ENCODE assay signal across 9 cellular contexts in the genomic region with DNA sequence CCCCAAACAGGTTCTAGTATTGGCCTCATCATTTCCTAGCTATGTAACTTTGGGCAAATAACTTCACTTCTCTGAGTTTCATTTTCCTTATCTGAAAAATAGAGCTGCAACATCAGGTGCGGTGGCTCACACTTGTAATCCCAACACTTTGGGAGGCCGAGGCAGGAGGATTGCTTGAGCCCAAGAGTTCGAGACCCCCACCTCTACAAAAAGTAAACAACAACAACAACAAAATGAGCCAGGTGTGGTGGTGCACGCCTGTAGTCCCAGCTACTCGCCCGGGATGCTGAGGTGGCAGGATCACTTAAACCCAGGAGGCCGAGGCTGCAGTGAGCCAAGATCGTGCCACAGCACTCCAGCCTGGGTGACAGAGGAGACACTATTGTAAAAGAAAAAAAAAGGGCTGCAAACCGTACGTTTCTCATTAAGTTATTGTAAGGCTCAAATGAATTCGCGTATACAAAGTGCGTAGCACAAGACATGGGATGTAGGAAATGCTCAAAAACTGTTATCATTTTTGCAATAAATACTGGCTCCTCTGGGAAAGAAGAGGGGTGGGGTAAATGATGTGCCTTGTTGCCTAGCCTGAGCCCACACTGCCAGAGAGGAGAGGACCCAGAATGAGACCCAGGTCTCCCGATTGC. TPM values are rescaled to one million over a fixed set of nuclear protein-coding genes. Genes with fewer than 3 reads are reported as not detected.
DNase-seq lines count a peak whose midpoint lies in the region; ATAC-seq, FAIRE-seq and TF ChIP-seq lines count a peak whose summit lies in the region.
"Had no signal": no experiment of that assay in that cellular context is flagged by ENCODE, and none has a peak within 500 bp of the region (broad histone marks: within the 10 kb centered on the region; RNA-seq: fewer than 3 reads in every experiment).

No MANE protein-coding gene starts in this region.

- peak overlapping the region; percentile 97 for H3K27ac Mint-ChIP-seq in T-helper 1 cell treated with Interleukin-12 subunit alpha and Interleukin-12 subunit beta and Interleukin-4 antibody, amounts not matched to agents 30 μg/mL and 1 μg/mL, for 36 hours
- H3K27ac Mint-ChIP-seq in activated naive CD8-positive, alpha-beta T cell treated with anti-CD3 and anti-CD28 coated beads, Interleukin-2, amount 50 U/mL, for 24 hours: peak overlapping the region; percentile 90

- H3K36me3 ChIP-seq in HepG2 (replicated peaks in 1 of 2; ENCODE audit: control insufficient read depth in 1 of 2, insufficient read depth in 2 of 2, low read length in 2 of 2) (peaks cover 0 to 2% of the 10 kb centered on the region in 2 experiments; a peak in 2 of 5 replicates), testis (ENCODE audit: low read depth, missing control alignments) (no peaks in the 10 kb centered on the region)

- DNase-seq in T-helper 1 cell (no peak), HepG2 (ENCODE audit: low spot score) (no peak), testis (no peak), NCI-H2081 treated with DMSO at 0.1 percent for 48 hours (lab: John Stamatoyannopoulos, UW) (no peak), NOMO-1 (lab: John Stamatoyannopoulos, UW; ENCODE audit: unreplicated experiment in 2 of 2) (no peak)
- DNase-seq in activated naive CD8-positive, alpha-beta T cell treated with anti-CD3 and anti-CD28 coated beads, Interleukin-2, amount 50 U/mL, for 24 hours: no peak
- DNase-seq in stimulated activated naive CD4-positive, alpha-beta T cell (lab: John Stamatoyannopoulos, UW): no peak

- no peaks in the 10 kb centered on the region for H3K9me3 Mint-ChIP-seq in T-helper 1 cell treated with Interleukin-12 subunit alpha and Interleukin-12 subunit beta and Interleukin-4 antibody, amounts not matched to agents 30 μg/mL and 1 μg/mL, for 36 hours
- H3K9me3 Mint-ChIP-seq in activated naive CD8-positive, alpha-beta T cell treated with anti-CD3 and anti-CD28 coated beads, Interleukin-2, amount 50 U/mL, for 24 hours: no peaks in the 10 kb centered on the region

- in situ Hi-C loops in HepG2 (cut with HindIII; ENCODE audit: extremely low pct_ligation_motif_present, low pct_unique_long_range_greater_than_20kb): no loop called here

- no peak for TF ChIP-seq EP300 in HepG2 (IDR thresholded peaks at IDR 0.05; ENCODE audit: low read depth in 2 of 2, low read length in 2 of 2)
- no peak for TF ChIP-seq EP300 in HepG2 (CRISPR knock-in tag; IDR thresholded peaks at IDR 0.05; ENCODE audit: borderline replicate concordance)

- H3K27me3 ChIP-seq in HepG2 (ENCODE audit: control insufficient read depth in 1 of 2, insufficient read depth in 2 of 2, low read length in 2 of 2) (no peaks in the 10 kb centered on the region), testis (no peaks in the 10 kb centered on the region)

- WGBS in HepG2 (ENCODE audit: low lambda C conversion rate): 13% methylated on average over 14 of the region's 14 CpGs
- 61 to 63% methylated on average over 14 of the region's 14 CpGs for WGBS in testis, 2 donors

- H3K9ac ChIP-seq in HepG2 (ENCODE audit: insufficient read depth, low read depth, low read length): peak overlapping the region; percentile 82

- BruUV-seq in HepG2 (replicated peaks; lab: Mats Ljungman, UMichigan): no TSS peak

- peaks cover 25% of the 10 kb centered on the region for H3K79me2 ChIP-seq in HepG2 (ENCODE audit: insufficient read depth, low read length)

- TF ChIP-seq CTCF in HepG2 (CRISPR knock-in tag; IDR thresholded peaks at IDR 0.05) (no peak), testis (IDR thresholded peaks at IDR 0.05) (no peak)

- POLR2A ChIA-PET in HepG2 (lab: Yijun Ruan, JAX): interaction anchor here (0.7 to 2.1 kb wide), 9 partner anchors 12 to 48 kb away, joined by 3 to 12 read pairs (median 4); partner anchors contain the start of gene ANKRD13A

- H3K27me3 Mint-ChIP-seq in T-helper 1 cell treated with Interleukin-12 subunit alpha and Interleukin-12 subunit beta and Interleukin-4 antibody, amounts not matched to agents 30 μg/mL and 1 μg/mL, for 36 hours (ENCODE audit: low read depth): no peaks in the 10 kb centered on the region
- no peaks in the 10 kb centered on the region for H3K27me3 Mint-ChIP-seq in activated naive CD8-positive, alpha-beta T cell treated with anti-CD3 and anti-CD28 coated beads, Interleukin-2, amount 50 U/mL, for 24 hours

- H3K4me1 ChIP-seq in HepG2 (ENCODE audit: insufficient read depth, low read length) (peaks cover 39% of the 10 kb centered on the region), testis (peaks cover 28% of the 10 kb centered on the region)

- ATAC-seq in activated naive CD8-positive, alpha-beta T cell treated with anti-CD3 and anti-CD28 coated beads, Interleukin-2, amount 50 U/mL, for 24 hours: no peak
- ATAC-seq in HepG2: peak; percentile 35

- TF ChIP-seq RAD21 in HepG2 (CRISPR knock-in tag; IDR thresholded peaks at IDR 0.05): no peak

- H3K4me1 Mint-ChIP-seq in T-helper 1 cell treated with Interleukin-12 subunit alpha and Interleukin-12 subunit beta and Interleukin-4 antibody, amounts not matched to agents 30 μg/mL and 1 μg/mL, for 36 hours (ENCODE audit: low read depth): peaks cover 33% of the 10 kb centered on the region
- peaks cover 48% of the 10 kb centered on the region for H3K4me1 Mint-ChIP-seq in activated naive CD8-positive, alpha-beta T cell treated with anti-CD3 and anti-CD28 coated beads, Interleukin-2, amount 50 U/mL, for 24 hours

- no peak for TF ChIP-seq POLR2A in HepG2 (IDR thresholded peaks at IDR 0.05; ENCODE audit: insufficient read depth in 1 of 2, low read depth in 2 of 2, low read length in 2 of 2)
- no peak for TF ChIP-seq POLR2A in testis (IDR thresholded peaks at IDR 0.05)

- H4K20me1 ChIP-seq in HepG2 (ENCODE audit: insufficient read depth, low read length): no peaks in the 10 kb centered on the region

- FAIRE-seq in HepG2 (lab: Jason Lieb, UNC): no peak
- FAIRE-seq: A204.1 had no signal

- H3K4me3 ChIP-seq in HepG2 (replicated peaks in 1 of 3; ENCODE audit: insufficient read depth in 1 of 3, low read depth in 2 of 3, low read length in 3 of 3) (peak overlapping the region; percentile 73 to 90 (median 89)), testis (peak overlapping the region; percentile 73 to 86)

- intact Hi-C loops in HepG2 (cut with micrococcal nuclease; ENCODE audit: unreplicated experiment) (no loop called here), testis (cut with DNase I; ENCODE audit: low total_unique reads) (no loop called here)

- CTCF ChIA-PET in HepG2 (lab: Yijun Ruan, JAX; ENCODE audit: low intra/inter-chr PET ratio, low total read pairs): no interaction called here

- peaks cover 5% of the 10 kb centered on the region for H3K36me3 Mint-ChIP-seq in T-helper 1 cell treated with Interleukin-12 subunit alpha and Interleukin-12 subunit beta and Interleukin-4 antibody, amounts not matched to agents 30 μg/mL and 1 μg/mL, for 36 hours (ENCODE audit: low read depth)
- peaks cover 5% of the 10 kb centered on the region for H3K36me3 Mint-ChIP-seq in activated naive CD8-positive, alpha-beta T cell treated with anti-CD3 and anti-CD28 coated beads, Interleukin-2, amount 50 U/mL, for 24 hours (ENCODE audit: low read depth)

- H3K27ac ChIP-seq in HepG2 (ENCODE audit: extremely low read length, insufficient read depth, low read length) (peak overlapping the region; percentile 77), testis (peak overlapping the region in 1 of 2 donors; percentile 75)

- H3K4me3 Mint-ChIP-seq in T-helper 1 cell treated with Interleukin-12 subunit alpha and Interleukin-12 subunit beta and Interleukin-4 antibody, amounts not matched to agents 30 μg/mL and 1 μg/mL, for 36 hours: peak overlapping the region; percentile 92
- H3K4me3 Mint-ChIP-seq in activated naive CD8-positive, alpha-beta T cell treated with anti-CD3 and anti-CD28 coated beads, Interleukin-2, amount 50 U/mL, for 24 hours: peak overlapping the region; percentile 83

- H2AFZ ChIP-seq in HepG2 (ENCODE audit: low read length): no peak overlapping the region

- H3K9me3 ChIP-seq in HepG2 (ENCODE audit: low read length) (no peaks in the 10 kb centered on the region), testis (no peaks in the 10 kb centered on the region)

- H3K4me2 ChIP-seq in HepG2 (ENCODE audit: low read depth, low read length): peak overlapping the region; percentile 83

RNA-seq across cellular contexts. Expression of gene C12orf76, which starts 0.9 kb away (rescaled TPM):
- 15.8 and 16.9 TPM in 2 replicates for total RNA-seq in HepG2 (2016; rRNA removed; fragmentation: Illumina TruSeq; extraction: Trizol)
- total RNA-seq in HepG2 (2016; cell fraction: cytosol; rRNA removed; fragmentation: Illumina TruSeq; extraction: Trizol; ENCODE audit: low read depth): 6.8 and 8.8 TPM in 2 replicates
- total RNA-seq in HepG2 (2016; cell fraction: insoluble cytoplasmic fraction; rRNA removed; fragmentation: Illumina TruSeq; extraction: Trizol): 13.7 and 15.4 TPM in 2 replicates
- total RNA-seq in HepG2 (2016; cell fraction: membrane; rRNA removed; fragmentation: Illumina TruSeq; extraction: Trizol): 17.6 and 19.4 TPM in 2 replicates
- total RNA-seq in HepG2 (2016; cell fraction: nucleus; rRNA removed; fragmentation: Illumina TruSeq; extraction: Trizol): 13.3 and 15.3 TPM in 2 replicates
- 38.4 and 40.6 TPM in 2 replicates for polyA plus RNA-seq in HepG2 (2011; rRNA removed)
- polyA plus RNA-seq in HepG2 (2011; cell fraction: cytosol; rRNA removed): 34.5 and 40.6 TPM in 2 replicates
- 18.0 and 31.2 TPM in 2 replicates for polyA plus RNA-seq in HepG2 (2011; cell fraction: nucleus; rRNA removed)
- polyA plus RNA-seq in HepG2 (2012): 33.1 and 35.3 TPM in 2 replicates
- polyA plus RNA-seq in HepG2 (2016; cell fraction: cytosol; fragmentation: Illumina TruSeq; extraction: Trizol; ENCODE audit: low read depth): 9.1 and 11.1 TPM in 2 replicates
- polyA plus RNA-seq in HepG2 (2016; cell fraction: insoluble cytoplasmic fraction; fragmentation: Illumina TruSeq; extraction: Trizol; ENCODE audit: low read depth): 14.2 and 15.0 TPM in 2 replicates
- polyA plus RNA-seq in HepG2 (2016; cell fraction: membrane; fragmentation: Illumina TruSeq; extraction: Trizol; ENCODE audit: low read depth): 15.2 and 16.5 TPM in 2 replicates
- polyA plus RNA-seq in HepG2 (2016; cell fraction: nucleus; fragmentation: Illumina TruSeq; extraction: Trizol; ENCODE audit: insufficient read depth, low read depth): 31.0 and 32.0 TPM in 2 replicates
- polyA minus RNA-seq in HepG2 (2011; rRNA and poly(A)+ RNA removed; ENCODE audit: low replicate concordance): 7.5 and 15.0 TPM in 2 replicates
- 17.7 and 19.8 TPM in 2 replicates for polyA minus RNA-seq in HepG2 (2011; cell fraction: cytosol; rRNA and poly(A)+ RNA removed)
- polyA minus RNA-seq in HepG2 (2011; cell fraction: nucleus; rRNA and poly(A)+ RNA removed): 12.7 and 15.9 TPM in 2 replicates
- total RNA-seq in testis: 10 to 100 TPM; 28.3 to 32.8 TPM
- 28.7 TPM for polyA plus RNA-seq in testis (ENCODE audit: insufficient read depth, low read depth, low replicate concordance)

RNA-seq across cellular contexts. Expression of gene ANKRD13A, which starts 48.2 kb away (rescaled TPM):
- total RNA-seq in HepG2 (2016; rRNA removed; fragmentation: Illumina TruSeq; extraction: Trizol) (34.1 and 40.7 TPM in 2 replicates), testis (100 to 1,000 TPM; 129 to 165 TPM)
- total RNA-seq in HepG2 (2016; cell fraction: cytosol; rRNA removed; fragmentation: Illumina TruSeq; extraction: Trizol; ENCODE audit: low read depth): 19.2 and 22.0 TPM in 2 replicates
- 35.8 and 44.1 TPM in 2 replicates for total RNA-seq in HepG2 (2016; cell fraction: insoluble cytoplasmic fraction; rRNA removed; fragmentation: Illumina TruSeq; extraction: Trizol)
- total RNA-seq in HepG2 (2016; cell fraction: membrane; rRNA removed; fragmentation: Illumina TruSeq; extraction: Trizol): 36.6 and 37.4 TPM in 2 replicates
- 27.2 and 29.0 TPM in 2 replicates for total RNA-seq in HepG2 (2016; cell fraction: nucleus; rRNA removed; fragmentation: Illumina TruSeq; extraction: Trizol)
- polyA plus RNA-seq in HepG2 (2011; rRNA removed) (41.6 and 51.0 TPM in 2 replicates), testis (ENCODE audit: insufficient read depth, low read depth, low replicate concordance) (156 TPM)
- polyA plus RNA-seq in HepG2 (2011; cell fraction: cytosol; rRNA removed): 36.8 and 47.0 TPM in 2 replicates
- polyA plus RNA-seq in HepG2 (2011; cell fraction: nucleus; rRNA removed): 90.0 and 92.3 TPM in 2 replicates
- 36.3 and 37.0 TPM in 2 replicates for polyA plus RNA-seq in HepG2 (2012)
- 6.9 and 7.4 TPM in 2 replicates for polyA plus RNA-seq in HepG2 (2016; cell fraction: cytosol; fragmentation: Illumina TruSeq; extraction: Trizol; ENCODE audit: low read depth)
- polyA plus RNA-seq in HepG2 (2016; cell fraction: insoluble cytoplasmic fraction; fragmentation: Illumina TruSeq; extraction: Trizol; ENCODE audit: low read depth): 32.2 and 35.3 TPM in 2 replicates
- polyA plus RNA-seq in HepG2 (2016; cell fraction: membrane; fragmentation: Illumina TruSeq; extraction: Trizol; ENCODE audit: low read depth): 19.0 and 20.8 TPM in 2 replicates
- polyA plus RNA-seq in HepG2 (2016; cell fraction: nucleus; fragmentation: Illumina TruSeq; extraction: Trizol; ENCODE audit: insufficient read depth, low read depth): 53.7 and 57.1 TPM in 2 replicates
- polyA minus RNA-seq in HepG2 (2011; rRNA and poly(A)+ RNA removed; ENCODE audit: low replicate concordance): 40.3 and 72.5 TPM in 2 replicates
- polyA minus RNA-seq in HepG2 (2011; cell fraction: cytosol; rRNA and poly(A)+ RNA removed): 27.5 and 31.2 TPM in 2 replicates
- polyA minus RNA-seq in HepG2 (2011; cell fraction: nucleus; rRNA and poly(A)+ RNA removed): 41.3 and 58.9 TPM in 2 replicates

RNA-seq across cellular contexts. Expression of gene GIT2, which starts 51.3 kb away (rescaled TPM):
- total RNA-seq in HepG2 (2016; rRNA removed; fragmentation: Illumina TruSeq; extraction: Trizol) (15.2 and 18.4 TPM in 2 replicates), testis (10 to 100 TPM; 47.2 to 51.9 TPM)
- 6.4 and 7.3 TPM in 2 replicates for total RNA-seq in HepG2 (2016; cell fraction: cytosol; rRNA removed; fragmentation: Illumina TruSeq; extraction: Trizol; ENCODE audit: low read depth)
- 14.1 and 17.8 TPM in 2 replicates for total RNA-seq in HepG2 (2016; cell fraction: insoluble cytoplasmic fraction; rRNA removed; fragmentation: Illumina TruSeq; extraction: Trizol)
- 9.0 and 9.5 TPM in 2 replicates for total RNA-seq in HepG2 (2016; cell fraction: membrane; rRNA removed; fragmentation: Illumina TruSeq; extraction: Trizol)
- 31.9 and 34.5 TPM in 2 replicates for total RNA-seq in HepG2 (2016; cell fraction: nucleus; rRNA removed; fragmentation: Illumina TruSeq; extraction: Trizol)
- polyA plus RNA-seq in HepG2 (2011; rRNA removed) (18.7 and 19.8 TPM in 2 replicates), testis (ENCODE audit: insufficient read depth, low read depth, low replicate concordance) (47.2 TPM)
- polyA plus RNA-seq in HepG2 (2011; cell fraction: cytosol; rRNA removed): 9.5 and 12.3 TPM in 2 replicates
- 50.5 and 56.5 TPM in 2 replicates for polyA plus RNA-seq in HepG2 (2011; cell fraction: nucleus; rRNA removed)
- 14.5 and 15.2 TPM in 2 replicates for polyA plus RNA-seq in HepG2 (2012)
- polyA plus RNA-seq in HepG2 (2016; cell fraction: cytosol; fragmentation: Illumina TruSeq; extraction: Trizol; ENCODE audit: low read depth): 0.65 and 0.83 TPM in 2 replicates
- polyA plus RNA-seq in HepG2 (2016; cell fraction: insoluble cytoplasmic fraction; fragmentation: Illumina TruSeq; extraction: Trizol; ENCODE audit: low read depth): 11.7 and 12.8 TPM in 2 replicates
- 2.2 and 2.5 TPM in 2 replicates for polyA plus RNA-seq in HepG2 (2016; cell fraction: membrane; fragmentation: Illumina TruSeq; extraction: Trizol; ENCODE audit: low read depth)
- polyA plus RNA-seq in HepG2 (2016; cell fraction: nucleus; fragmentation: Illumina TruSeq; extraction: Trizol; ENCODE audit: insufficient read depth, low read depth): 59.1 and 66.0 TPM in 2 replicates
- 26.7 and 35.9 TPM in 2 replicates for polyA minus RNA-seq in HepG2 (2011; rRNA and poly(A)+ RNA removed; ENCODE audit: low replicate concordance)
- polyA minus RNA-seq in HepG2 (2011; cell fraction: cytosol; rRNA and poly(A)+ RNA removed): 11.9 and 13.6 TPM in 2 replicates
- polyA minus RNA-seq in HepG2 (2011; cell fraction: nucleus; rRNA and poly(A)+ RNA removed): 90.6 and 102 TPM in 2 replicates
